ENCODE assay signal across 8 cellular contexts in genomic region chr4:473575-474457, GRCh38. TPM values are rescaled to one million over a fixed set of nuclear protein-coding genes. Genes with fewer than 3 reads are reported as not detected.
DNase-seq lines count a peak whose midpoint lies in the region; ATAC-seq and TF ChIP-seq lines count a peak whose summit lies in the region.

No MANE protein-coding gene starts in this region.

- TF ChIP-seq CTCF in fibroblast of pulmonary artery (IDR thresholded peaks at IDR 0.05; ENCODE audit: low read length, missing control alignments) (no peak), natural killer cell (IDR thresholded peaks at IDR 0.05) (no peak)

- peaks cover 61% of the 10 kb centered on the region for H3K9me3 Mint-ChIP-seq in activated T-helper 2 cell treated with anti-CD3 and anti-CD28 coated beads, Interferon-gamma antibody, Interleukin-2, Interleukin-4, amounts not matched to agents 10 μg/mL and 5 μg/mL and 100 μg/mL, durations not matched to agents 14 hours and 24 hours and 36 hours
- H3K9me3 Mint-ChIP-seq in natural killer cell: peaks cover 2 to 7% of the 10 kb centered on the region in 2 donors

- H3K4me3 ChIP-seq in fibroblast of pulmonary artery (replicated peaks; ENCODE audit: low read depth, low read length): peak overlapping the region; percentile 88

- in situ Hi-C loops in KBM-7 (cut with MboI; ENCODE audit: low pct_unique_long_range_greater_than_20kb, low sequenced_read_pairs): no loop called here

- H3K4me3 Mint-ChIP-seq in activated T-helper 2 cell treated with anti-CD3 and anti-CD28 coated beads, Interferon-gamma antibody, Interleukin-2, Interleukin-4, amounts not matched to agents 10 μg/mL and 5 μg/mL and 100 μg/mL, durations not matched to agents 14 hours and 24 hours and 36 hours (ENCODE audit: low read depth): peak overlapping the region; percentile 94
- peak overlapping the region; percentile 99 for H3K4me3 Mint-ChIP-seq in natural killer cell

- intact Hi-C loops in activated T-helper 2 cell treated with anti-CD3 and anti-CD28 coated beads, Interferon-gamma antibody, Interleukin-2, Interleukin-4, amounts not matched to agents 10 μg/mL and 5 μg/mL and 100 μg/mL, durations not matched to agents 14 hours and 24 hours and 36 hours (cut with micrococcal nuclease): loop anchor here (1.0 to 10.0 kb wide), 4 partner anchors 25 to 229 kb away; partner anchors contain the start of genes ATP5ME, MYL5, PIGG and ZNF141
- intact Hi-C loops in natural killer cell (cut with micrococcal nuclease): loop anchor here (1.0 to 2.0 kb wide), 2 partner anchors 25 to 137 kb away; partner anchors contain the start of genes PIGG, ZNF141 and ZNF721

- H3K27ac Mint-ChIP-seq in activated T-helper 2 cell treated with anti-CD3 and anti-CD28 coated beads, Interferon-gamma antibody, Interleukin-2, Interleukin-4, amounts not matched to agents 10 μg/mL and 5 μg/mL and 100 μg/mL, durations not matched to agents 14 hours and 24 hours and 36 hours: peak overlapping the region; percentile 97
- peak overlapping the region; percentile 98 to 100 for H3K27ac Mint-ChIP-seq in natural killer cell

- peak; percentile 99 for DNase-seq in DMS53 treated with DMSO at 0.1 percent for 48 hours (lab: John Stamatoyannopoulos, UW; ENCODE audit: unreplicated experiment)
- DNase-seq in KBM-7: peak; percentile 99
- DNase-seq in RKO (ENCODE audit: low spot score): peak; percentile 99
- DNase-seq in activated T-helper 2 cell treated with anti-CD3 and anti-CD28 coated beads, Interferon-gamma antibody, Interleukin-2, Interleukin-4, amounts not matched to agents 10 μg/mL and 5 μg/mL and 100 μg/mL, durations not matched to agents 14 hours and 24 hours and 36 hours (ENCODE audit: low spot score): peak; percentile 94
- DNase-seq in fibroblast of pulmonary artery (ENCODE audit: low read depth): peak; percentile 100
- peak; percentile 91 for DNase-seq in natural killer cell
- DNase-seq in stimulated activated naive CD4-positive, alpha-beta T cell (lab: John Stamatoyannopoulos, UW): peak; percentile 81 to 97 (median 93)

- ATAC-seq in GM21723 (IDR thresholded peaks at IDR 0.05; ENCODE audit: unreplicated experiment) (peak; percentile 99), natural killer cell (peak; percentile 96 to 100 (median 97))

- peaks cover 80% of the 10 kb centered on the region for H3K36me3 Mint-ChIP-seq in activated T-helper 2 cell treated with anti-CD3 and anti-CD28 coated beads, Interferon-gamma antibody, Interleukin-2, Interleukin-4, amounts not matched to agents 10 μg/mL and 5 μg/mL and 100 μg/mL, durations not matched to agents 14 hours and 24 hours and 36 hours (ENCODE audit: low read depth)
- peaks cover 13% of the 10 kb centered on the region for H3K36me3 Mint-ChIP-seq in natural killer cell

- H3K4me1 Mint-ChIP-seq in activated T-helper 2 cell treated with anti-CD3 and anti-CD28 coated beads, Interferon-gamma antibody, Interleukin-2, Interleukin-4, amounts not matched to agents 10 μg/mL and 5 μg/mL and 100 μg/mL, durations not matched to agents 14 hours and 24 hours and 36 hours (ENCODE audit: low read depth): peaks cover 32% of the 10 kb centered on the region
- H3K4me1 Mint-ChIP-seq in natural killer cell: peaks cover 62 to 67% of the 10 kb centered on the region in 2 donors

- no peaks in the 10 kb centered on the region for H3K27me3 Mint-ChIP-seq in activated T-helper 2 cell treated with anti-CD3 and anti-CD28 coated beads, Interferon-gamma antibody, Interleukin-2, Interleukin-4, amounts not matched to agents 10 μg/mL and 5 μg/mL and 100 μg/mL, durations not matched to agents 14 hours and 24 hours and 36 hours (ENCODE audit: low read depth)
- no peaks in the 10 kb centered on the region for H3K27me3 Mint-ChIP-seq in natural killer cell (ENCODE audit: low read depth in 2 of 2)

RNA-seq across cellular contexts. Expression of gene ZNF721, which starts 25.1 kb away (rescaled TPM):
- 27.9 and 31.8 TPM in 2 replicates for total RNA-seq in activated T-helper 2 cell treated with anti-CD3 and anti-CD28 coated beads, Interferon-gamma antibody, Interleukin-2, Interleukin-4, amounts not matched to agents 10 μg/mL and 5 μg/mL and 100 μg/mL, durations not matched to agents 14 hours and 24 hours and 36 hours
- total RNA-seq in natural killer cell: 10 to 100 TPM; 35.0 to 49.9 (median 37.3) TPM

RNA-seq across cellular contexts. Expression of gene PIGG, which starts 25.2 kb away (rescaled TPM):
- total RNA-seq in activated T-helper 2 cell treated with anti-CD3 and anti-CD28 coated beads, Interferon-gamma antibody, Interleukin-2, Interleukin-4, amounts not matched to agents 10 μg/mL and 5 μg/mL and 100 μg/mL, durations not matched to agents 14 hours and 24 hours and 36 hours: 46.0 and 47.8 TPM in 2 replicates
- total RNA-seq in natural killer cell: 10 to 100 TPM; 71.9 to 82.9 (median 81.3) TPM

Comparison
In these comparisons a context has a peak if more than half of its experiments do, and no peak if none do; other contexts are left out.
1. Peak in every context shown above with its lines: DNase-seq, ATAC-seq and H3K4me3 ChIP-seq.